Comparison of ENCODE assay signal across 24 cellular contexts in genomic region chr7:50214771-50215170, GRCh38.
"Had no signal": no experiment of that assay in that cellular context is flagged by ENCODE, and none has a peak within 500 bp of the region (broad histone marks: within the 10 kb centered on the region; RNA-seq: fewer than 3 reads in every experiment).

No MANE protein-coding gene starts in this region.

- H3K9me3 ChIP-seq: breast epithelium, esophagus squamous epithelium, heart right ventricle, left ventricle myocardium inferior, mucosa of descending colon, sigmoid colon, suprapubic skin, transverse colon, vagina had no signal

- H3K4me3 ChIP-seq: breast epithelium, esophagus squamous epithelium, heart right ventricle, left ventricle myocardium inferior, mucosa of descending colon, sigmoid colon, SK-N-MC, suprapubic skin, transverse colon, vagina had no signal

- DNase-seq: activated CD4-positive, alpha-beta T cell treated with anti-CD3 and anti-CD28 coated beads, Interleukin-2, amount 50 U/mL, for 1 hour; activated CD4-positive, CD25-positive, alpha-beta regulatory T cell treated with anti-CD3 and anti-CD28 coated beads, Interleukin-2, amount 50 U/mL, for 72 hours; activated gamma-delta T cell; activated T-cell treated with anti-CD3 and anti-CD28 coated beads, Interleukin-2, amount 50 U/mL, for 72 hours; cortex of kidney; effector CD4-positive, alpha-beta T cell; esophagus squamous epithelium; heart right ventricle; kidney glomerular epithelial cell; left ventricle myocardium inferior; mucosa of descending colon; naive B cell; nucleus accumbens; sigmoid colon; stimulated activated CD4-positive, alpha-beta T cell treated with anti-CD3 and anti-CD28 coated beads, Interleukin-4, amount 100 ng/mL, for 24 hours; stimulated activated naive CD4-positive, alpha-beta T cell treated with Interleukin-2 at 50 U/mL for 16 hours; T1000; transverse colon had no signal

- ATAC-seq: activated T-cell treated with anti-CD3 and anti-CD28 coated beads, Interleukin-2, amount 50 U/mL, for 72 hours; heart right ventricle; mucosa of descending colon had no signal

- H3K36me3 ChIP-seq: breast epithelium, esophagus squamous epithelium, heart right ventricle, left ventricle myocardium inferior, sigmoid colon, suprapubic skin, transverse colon, vagina had no signal

- H3K27ac ChIP-seq: breast epithelium, esophagus squamous epithelium, left ventricle myocardium inferior, sigmoid colon, SK-N-MC, suprapubic skin, transverse colon, vagina, VCaP had no signal

- H3K9me3 Mint-ChIP-seq: activated T-cell treated with anti-CD3 and anti-CD28 coated beads, Interleukin-2, amount 50 U/mL, for 72 hours; memory B cell; naive B cell had no signal

- H3K36me3 Mint-ChIP-seq: memory B cell, naive B cell had no signal

- H3K27ac Mint-ChIP-seq: memory B cell had no signal

- H3K4me3 Mint-ChIP-seq: memory B cell had no signal

- H3K27me3 Mint-ChIP-seq: memory B cell, naive B cell had no signal
